Comparison of ENCODE assay signal across 1 cellular context in genomic region chr9:108271236-108271635, GRCh38.
TF ChIP-seq lines count a peak whose summit lies in the region.

No MANE protein-coding gene starts in this region.

TF ChIP-seq in HCT116, 20 proteins besides CTCF, POLR2A, EP300 and RAD21 (continued from another document):
- TF ChIP-seq, protein P1, sequence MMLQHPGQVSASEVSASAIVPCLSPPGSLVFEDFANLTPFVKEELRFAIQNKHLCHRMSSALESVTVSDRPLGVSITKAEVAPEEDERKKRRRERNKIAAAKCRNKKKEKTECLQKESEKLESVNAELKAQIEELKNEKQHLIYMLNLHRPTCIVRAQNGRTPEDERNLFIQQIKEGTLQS (IDR thresholded peaks at IDR 0.05), result no peak
- no peak for TF ChIP-seq CBX3 (IDR thresholded peaks at IDR 0.05; ENCODE audit: low read depth)
- TF ChIP-seq, protein P2, sequence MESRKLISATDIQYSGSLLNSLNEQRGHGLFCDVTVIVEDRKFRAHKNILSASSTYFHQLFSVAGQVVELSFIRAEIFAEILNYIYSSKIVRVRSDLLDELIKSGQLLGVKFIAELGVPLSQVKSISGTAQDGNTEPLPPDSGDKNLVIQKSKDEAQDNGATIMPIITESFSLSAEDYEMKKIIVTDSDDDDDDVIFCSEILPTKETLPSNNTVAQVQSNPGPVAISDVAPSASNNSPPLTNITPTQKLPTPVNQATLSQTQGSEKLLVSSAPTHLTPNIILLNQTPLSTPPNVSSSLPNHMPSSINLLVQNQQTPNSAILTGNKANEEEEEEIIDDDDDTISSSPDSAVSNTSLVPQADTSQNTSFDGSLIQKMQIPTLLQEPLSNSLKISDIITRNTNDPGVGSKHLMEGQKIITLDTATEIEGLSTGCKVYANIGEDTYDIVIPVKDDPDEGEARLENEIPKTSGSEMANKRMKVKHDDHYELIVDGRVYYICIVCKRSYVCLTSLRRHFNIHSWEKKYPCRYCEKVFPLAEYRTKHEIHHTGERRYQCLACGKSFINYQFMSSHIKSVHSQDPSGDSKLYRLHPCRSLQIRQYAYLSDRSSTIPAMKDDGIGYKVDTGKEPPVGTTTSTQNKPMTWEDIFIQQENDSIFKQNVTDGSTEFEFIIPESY (IDR thresholded peaks at IDR 0.05; ENCODE audit: extremely low read depth, insufficient replicate concordance, low read length), result no peak
